ENCODE assay signal across 8 cellular contexts in the genomic region with DNA sequence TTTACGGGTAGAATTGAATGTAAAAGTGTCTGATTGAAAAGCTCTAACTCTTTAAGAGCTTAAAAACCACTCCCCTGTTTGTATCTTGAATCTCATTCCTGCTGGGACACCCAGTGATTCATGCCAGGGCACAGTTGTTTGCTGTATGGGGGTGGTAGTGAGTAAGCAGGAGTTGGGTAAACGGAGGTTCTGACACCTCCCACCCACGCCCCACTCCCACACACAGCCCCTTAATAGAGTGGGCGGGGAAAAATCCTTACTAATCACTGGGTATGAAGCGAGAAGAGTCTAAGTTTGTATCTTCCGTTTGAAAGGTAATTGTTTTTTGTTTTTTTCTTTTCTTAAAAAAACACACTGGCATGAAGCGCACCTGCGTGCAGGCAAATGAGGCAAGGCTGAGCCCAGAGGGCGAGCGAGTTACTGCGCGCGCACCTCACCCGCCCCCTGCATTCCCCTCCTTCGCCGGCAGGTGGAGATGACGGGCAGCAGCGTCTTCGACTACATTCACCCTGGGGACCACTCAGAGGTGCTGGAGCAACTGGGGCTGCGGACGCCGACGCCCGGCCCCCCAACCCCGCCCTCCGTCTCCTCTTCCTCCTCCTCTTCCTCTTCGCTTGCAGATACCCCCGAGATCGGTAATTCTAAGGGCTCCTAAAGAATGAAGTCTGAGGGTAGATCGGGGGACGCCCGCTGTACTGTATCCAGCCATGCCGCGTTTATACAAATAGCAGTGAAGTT. TPM values are rescaled to one million over a fixed set of nuclear protein-coding genes. Genes with fewer than 3 reads are reported as not detected.
DNase-seq lines count a peak whose midpoint lies in the region; ATAC-seq and TF ChIP-seq lines count a peak whose summit lies in the region.

No MANE protein-coding gene starts in this region.

- H3K9ac ChIP-seq in liver (ENCODE audit: low read depth in 1 of 2, low read length in 2 of 2), result peak overlapping the region; percentile 1 to 72

- H3K9me3 ChIP-seq in liver (ENCODE audit: control insufficient read depth in 4 of 4, low read length in 3 of 4), result no peaks in the 10 kb centered on the region

- H3K4me3 ChIP-seq in liver (ENCODE audit: low read depth in 1 of 3, low read length in 3 of 3), result peak overlapping the region in 2 of 3 donors; percentile 39 to 51

- H3K4me1 Mint-ChIP-seq in dendritic cell treated with granulocyte-macrophage colony-stimulating factor and Interleukin-4, amounts not matched to agents 40 ng/mL and 50 ng/mL, for 4 days (ENCODE audit: low read depth), result peaks cover 21% of the 10 kb centered on the region

- peak; percentile 65 to 75 for TF ChIP-seq RAD21 in liver (IDR thresholded peaks at IDR 0.05)

- WGBS in liver, result 1% methylated on average over 34 of the region's 34 CpGs

- H3K4me3 Mint-ChIP-seq in dendritic cell treated with granulocyte-macrophage colony-stimulating factor and Interleukin-4, amounts not matched to agents 40 ng/mL and 50 ng/mL, for 4 days, result peak overlapping the region; percentile 73

- peak; percentile 97 for DNase-seq in AG20443 (ENCODE audit: low spot score)
- DNase-seq in NCI-H69 (lab: John Stamatoyannopoulos, UW), result peak; percentile 93
- peak; percentile 96 for DNase-seq in activated CD4-positive, alpha-beta T cell treated with anti-CD3 and anti-CD28 coated beads, Interleukin-2, amount 50 U/mL, for 1 hour
- DNase-seq in stimulated activated CD4-positive, alpha-beta T cell treated with anti-CD3 and anti-CD28 coated beads, Interleukin-4, amount 100 ng/mL, for 1 hour, result peak; percentile 93

- ATAC-seq in GM18909 (IDR thresholded peaks at IDR 0.05; ENCODE audit: poor library complexity, unreplicated experiment) (peak; percentile 85), HG03457 (IDR thresholded peaks at IDR 0.05; ENCODE audit: unreplicated experiment) (peak; percentile 70)

- no peaks in the 10 kb centered on the region for H3K27me3 ChIP-seq in liver (ENCODE audit: control insufficient read depth in 4 of 4, insufficient read depth in 4 of 4, low read length in 3 of 4)

- H3K9me3 Mint-ChIP-seq in dendritic cell treated with granulocyte-macrophage colony-stimulating factor and Interleukin-4, amounts not matched to agents 40 ng/mL and 50 ng/mL, for 4 days, result no peaks in the 10 kb centered on the region

- H3K27ac ChIP-seq in liver (ENCODE audit: low read depth in 1 of 2, low read length in 2 of 2), result no peak overlapping the region

- H3K27ac Mint-ChIP-seq in dendritic cell treated with granulocyte-macrophage colony-stimulating factor and Interleukin-4, amounts not matched to agents 40 ng/mL and 50 ng/mL, for 4 days, result peak overlapping the region; percentile 53

- H3K27me3 Mint-ChIP-seq in dendritic cell treated with granulocyte-macrophage colony-stimulating factor and Interleukin-4, amounts not matched to agents 40 ng/mL and 50 ng/mL, for 4 days, result peaks cover 56% of the 10 kb centered on the region

- TF ChIP-seq CTCF in liver (IDR thresholded peaks at IDR 0.05; ENCODE audit: low read depth, low read length, missing input control), result peak; percentile 97

- intact Hi-C loops in dendritic cell treated with granulocyte-macrophage colony-stimulating factor and Interleukin-4, amounts not matched to agents 40 ng/mL and 50 ng/mL, for 4 days (cut with micrococcal nuclease), result loop anchor here (5.0 kb wide), 1 partner anchor 92 kb away; no protein-coding TSS in a partner anchor

- no peaks in the 10 kb centered on the region for H3K36me3 ChIP-seq in liver (ENCODE audit: control insufficient read depth in 4 of 4, insufficient read depth in 3 of 4, low read depth in 1 of 4, low read length in 3 of 4)

- peaks cover 3 to 13% (median 8%) of the 10 kb centered on the region in 4 donors for H3K4me1 ChIP-seq in liver (ENCODE audit: control insufficient read depth in 4 of 4, insufficient read depth in 4 of 4, low read length in 3 of 4)

- peaks cover 6% of the 10 kb centered on the region for H3K36me3 Mint-ChIP-seq in dendritic cell treated with granulocyte-macrophage colony-stimulating factor and Interleukin-4, amounts not matched to agents 40 ng/mL and 50 ng/mL, for 4 days (ENCODE audit: low read depth)

TF ChIP-seq in liver, 16 proteins besides CTCF, POLR2A, EP300 and RAD21:
- no peak for TF ChIP-seq GABPA (IDR thresholded peaks at IDR 0.05 in 1 of 2, conservative IDR thresholded peaks at IDR 0.05 in 1 of 2)
- no peak for TF ChIP-seq SP1 (IDR thresholded peaks at IDR 0.05)
- TF ChIP-seq, protein P1, sequence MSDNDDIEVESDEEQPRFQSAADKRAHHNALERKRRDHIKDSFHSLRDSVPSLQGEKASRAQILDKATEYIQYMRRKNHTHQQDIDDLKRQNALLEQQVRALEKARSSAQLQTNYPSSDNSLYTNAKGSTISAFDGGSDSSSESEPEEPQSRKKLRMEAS (IDR thresholded peaks at IDR 0.05), result no peak
- TF ChIP-seq, protein P2, sequence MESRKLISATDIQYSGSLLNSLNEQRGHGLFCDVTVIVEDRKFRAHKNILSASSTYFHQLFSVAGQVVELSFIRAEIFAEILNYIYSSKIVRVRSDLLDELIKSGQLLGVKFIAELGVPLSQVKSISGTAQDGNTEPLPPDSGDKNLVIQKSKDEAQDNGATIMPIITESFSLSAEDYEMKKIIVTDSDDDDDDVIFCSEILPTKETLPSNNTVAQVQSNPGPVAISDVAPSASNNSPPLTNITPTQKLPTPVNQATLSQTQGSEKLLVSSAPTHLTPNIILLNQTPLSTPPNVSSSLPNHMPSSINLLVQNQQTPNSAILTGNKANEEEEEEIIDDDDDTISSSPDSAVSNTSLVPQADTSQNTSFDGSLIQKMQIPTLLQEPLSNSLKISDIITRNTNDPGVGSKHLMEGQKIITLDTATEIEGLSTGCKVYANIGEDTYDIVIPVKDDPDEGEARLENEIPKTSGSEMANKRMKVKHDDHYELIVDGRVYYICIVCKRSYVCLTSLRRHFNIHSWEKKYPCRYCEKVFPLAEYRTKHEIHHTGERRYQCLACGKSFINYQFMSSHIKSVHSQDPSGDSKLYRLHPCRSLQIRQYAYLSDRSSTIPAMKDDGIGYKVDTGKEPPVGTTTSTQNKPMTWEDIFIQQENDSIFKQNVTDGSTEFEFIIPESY (IDR thresholded peaks at IDR 0.05), result no peak
- TF ChIP-seq TAF1 (conservative IDR thresholded peaks at IDR 0.05), result no peak
- TF ChIP-seq RXRA (IDR thresholded peaks at IDR 0.05), result peak; percentile 6 to 22
- TF ChIP-seq EGR1 (IDR thresholded peaks at IDR 0.05; ENCODE audit: low read depth in 2 of 2), result peak in 1 of 2 donors; percentile 86
- TF ChIP-seq JUND (IDR thresholded peaks at IDR 0.05), result no peak
- peak; percentile 40 for TF ChIP-seq YY1 (IDR thresholded peaks at IDR 0.05)
- peak in 1 of 2 donors; percentile 15 for TF ChIP-seq HNF4A (conservative IDR thresholded peaks at IDR 0.05)
- TF ChIP-seq NR2F2 (IDR thresholded peaks at IDR 0.05), result no peak
- TF ChIP-seq FOXA2 (IDR thresholded peaks at IDR 0.05), result no peak
- TF ChIP-seq, protein P3, sequence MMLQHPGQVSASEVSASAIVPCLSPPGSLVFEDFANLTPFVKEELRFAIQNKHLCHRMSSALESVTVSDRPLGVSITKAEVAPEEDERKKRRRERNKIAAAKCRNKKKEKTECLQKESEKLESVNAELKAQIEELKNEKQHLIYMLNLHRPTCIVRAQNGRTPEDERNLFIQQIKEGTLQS (IDR thresholded peaks at IDR 0.05), result no peak
- TF ChIP-seq, protein P4, sequence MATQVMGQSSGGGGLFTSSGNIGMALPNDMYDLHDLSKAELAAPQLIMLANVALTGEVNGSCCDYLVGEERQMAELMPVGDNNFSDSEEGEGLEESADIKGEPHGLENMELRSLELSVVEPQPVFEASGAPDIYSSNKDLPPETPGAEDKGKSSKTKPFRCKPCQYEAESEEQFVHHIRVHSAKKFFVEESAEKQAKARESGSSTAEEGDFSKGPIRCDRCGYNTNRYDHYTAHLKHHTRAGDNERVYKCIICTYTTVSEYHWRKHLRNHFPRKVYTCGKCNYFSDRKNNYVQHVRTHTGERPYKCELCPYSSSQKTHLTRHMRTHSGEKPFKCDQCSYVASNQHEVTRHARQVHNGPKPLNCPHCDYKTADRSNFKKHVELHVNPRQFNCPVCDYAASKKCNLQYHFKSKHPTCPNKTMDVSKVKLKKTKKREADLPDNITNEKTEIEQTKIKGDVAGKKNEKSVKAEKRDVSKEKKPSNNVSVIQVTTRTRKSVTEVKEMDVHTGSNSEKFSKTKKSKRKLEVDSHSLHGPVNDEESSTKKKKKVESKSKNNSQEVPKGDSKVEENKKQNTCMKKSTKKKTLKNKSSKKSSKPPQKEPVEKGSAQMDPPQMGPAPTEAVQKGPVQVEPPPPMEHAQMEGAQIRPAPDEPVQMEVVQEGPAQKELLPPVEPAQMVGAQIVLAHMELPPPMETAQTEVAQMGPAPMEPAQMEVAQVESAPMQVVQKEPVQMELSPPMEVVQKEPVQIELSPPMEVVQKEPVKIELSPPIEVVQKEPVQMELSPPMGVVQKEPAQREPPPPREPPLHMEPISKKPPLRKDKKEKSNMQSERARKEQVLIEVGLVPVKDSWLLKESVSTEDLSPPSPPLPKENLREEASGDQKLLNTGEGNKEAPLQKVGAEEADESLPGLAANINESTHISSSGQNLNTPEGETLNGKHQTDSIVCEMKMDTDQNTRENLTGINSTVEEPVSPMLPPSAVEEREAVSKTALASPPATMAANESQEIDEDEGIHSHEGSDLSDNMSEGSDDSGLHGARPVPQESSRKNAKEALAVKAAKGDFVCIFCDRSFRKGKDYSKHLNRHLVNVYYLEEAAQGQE (IDR thresholded peaks at IDR 0.05), result peak; percentile 16

RNA-seq across cellular contexts. Expression of a gene that starts 12.8 kb away (rescaled TPM):
- 10 to 100 TPM; 11.5 to 12.4 TPM for total RNA-seq in liver
- polyA plus RNA-seq in liver, result 10 to 100 TPM; 32.1 to 49.2 TPM

RNA-seq across cellular contexts. Expression of a gene that starts 16.0 kb away (rescaled TPM):
- total RNA-seq in liver, result not detected
- polyA plus RNA-seq in liver, result under 1 TPM in 1 of 2 donors, not detected in 1; 0.22 TPM
